ENCODE assay signal across 26 cellular contexts in genomic region chr3:153539263-153539662, GRCh38.
"Had no signal": no experiment of that assay in that cellular context is flagged by ENCODE, and none has a peak within 500 bp of the region (broad histone marks: within the 10 kb centered on the region; RNA-seq: fewer than 3 reads in every experiment).

No MANE protein-coding gene starts in this region.

- H3K27ac ChIP-seq: colonic mucosa, epithelial cell of prostate, esophagus squamous epithelium, gastrocnemius medialis, heart right ventricle, left lung, lower lobe of right lung had no signal

- H3K4me1 ChIP-seq: colonic mucosa, esophagus squamous epithelium, gastrocnemius medialis, heart right ventricle, left lung, lower lobe of right lung had no signal

- H3K36me3 ChIP-seq: colonic mucosa, esophagus squamous epithelium, gastrocnemius medialis, heart right ventricle, left lung, lower lobe of right lung had no signal

- FAIRE-seq: endometrium, islet of Langerhans, keratinocyte had no signal

- DNase-seq: colonic mucosa; cortex of kidney; effector CD8-positive, alpha-beta T cell; effector memory CD8-positive, alpha-beta T cell; endodermal cell; erythroblast; esophagus squamous epithelium; foreskin fibroblast; foreskin melanocyte; gastrocnemius medialis; glutamatergic neuron; head of caudate nucleus; heart right ventricle; hippocampal formation; left cardiac atrium; left lung; left ventricle myocardium superior; lower lobe of right lung; mesenchymal stem cell; mucosa of descending colon; naive B cell had no signal

- ATAC-seq: effector memory CD8-positive, alpha-beta T cell; esophagus mucosa; gastrocnemius medialis; heart right ventricle; left cardiac atrium; left lung; left ventricle myocardium superior; lower lobe of right lung; mucosa of descending colon had no signal

- H3K27me3 ChIP-seq: colonic mucosa, esophagus squamous epithelium, gastrocnemius medialis, heart right ventricle, left lung had no signal

- H3K9me3 ChIP-seq: colonic mucosa, esophagus squamous epithelium, gastrocnemius medialis, lower lobe of right lung, mucosa of descending colon had no signal

- H3K4me3 ChIP-seq: colonic mucosa, esophagus squamous epithelium, gastrocnemius medialis, heart right ventricle, left lung, lower lobe of right lung, mucosa of descending colon had no signal
